19 cellular contexts compared by ENCODE assay signal in the genomic region with DNA sequence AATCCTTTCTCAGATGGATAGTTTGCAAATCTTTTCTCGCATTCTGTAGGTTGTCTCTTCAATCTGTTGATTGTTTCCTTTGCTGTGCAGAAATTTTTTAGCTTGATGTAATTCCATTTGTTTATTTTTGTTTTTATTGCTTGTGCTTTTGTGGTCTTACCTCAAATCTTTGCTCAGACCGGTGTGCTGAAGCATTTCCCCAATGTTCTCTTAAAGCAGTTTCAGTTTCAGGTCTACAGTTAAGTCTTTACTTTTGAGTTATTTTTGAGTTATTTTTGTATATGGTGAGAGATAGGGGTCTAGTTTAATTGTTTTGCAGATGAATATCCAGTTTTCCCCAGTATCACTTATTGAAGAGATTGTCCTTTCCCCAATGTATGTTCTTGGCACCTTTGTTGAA.
DNase-seq lines count a peak whose midpoint lies in the region; ATAC-seq and TF ChIP-seq lines count a peak whose summit lies in the region.
"Had no signal": no experiment of that assay in that cellular context is flagged by ENCODE, and none has a peak within 500 bp of the region (broad histone marks: within the 10 kb centered on the region; RNA-seq: fewer than 3 reads in every experiment).

No MANE protein-coding gene starts in this region.

- no peak for TF ChIP-seq CTCF in GM10248 (IDR thresholded peaks at IDR 0.05; ENCODE audit: control extremely low read depth, extremely low read depth, low read depth, missing control alignments)

- POLR2A ChIA-PET in GM10248 (lab: Yijun Ruan, JAX), result no interaction called here

- ATAC-seq in GM19023 (IDR thresholded peaks at IDR 0.05; ENCODE audit: unreplicated experiment), result peak; percentile 52
- ATAC-seq in HG02571 (IDR thresholded peaks at IDR 0.05; ENCODE audit: unreplicated experiment), result peak; percentile 54
- ATAC-seq in HG03280 (IDR thresholded peaks at IDR 0.05; ENCODE audit: unreplicated experiment), result peak; percentile 51
- ATAC-seq: activated CD4-positive, CD25-positive, alpha-beta regulatory T cell treated with anti-CD3 and anti-CD28 coated beads, Interleukin-2, amount 50 U/mL, for 24 hours had no signal

- CTCF ChIA-PET in GM10248 (lab: Yijun Ruan, JAX), result interaction anchor here (1.5 kb wide), 1 partner anchor 595 kb away, joined by 3 read pairs; no protein-coding TSS in a partner anchor

- DNase-seq in GM10248 (ENCODE audit: extremely low spot score) (peak; percentile 15), superior temporal gyrus (ENCODE audit: extremely low spot score) (no peak), inferior parietal cortex (ENCODE audit: extremely low spot score) (no peak), NCI-H748 treated with DMSO at 0.1 percent for 48 hours (lab: John Stamatoyannopoulos, UW) (no peak), NCI-H2081 treated with DMSO at 0.1 percent for 48 hours (lab: John Stamatoyannopoulos, UW) (no peak)
- DNase-seq: GDM1; HFFc6; IMR-90; left ventricle myocardium inferior; MV-4-11; NCI-H2029 treated with DMSO at 0.1 percent for 48 hours; NCI-H524; SJCRH30; stimulated activated CD4-positive, alpha-beta T cell treated with anti-CD3 and anti-CD28 coated beads, Interleukin-2, amount 100 ng/mL, for 24 hours; stomach had no signal
